In the genomic region with DNA sequence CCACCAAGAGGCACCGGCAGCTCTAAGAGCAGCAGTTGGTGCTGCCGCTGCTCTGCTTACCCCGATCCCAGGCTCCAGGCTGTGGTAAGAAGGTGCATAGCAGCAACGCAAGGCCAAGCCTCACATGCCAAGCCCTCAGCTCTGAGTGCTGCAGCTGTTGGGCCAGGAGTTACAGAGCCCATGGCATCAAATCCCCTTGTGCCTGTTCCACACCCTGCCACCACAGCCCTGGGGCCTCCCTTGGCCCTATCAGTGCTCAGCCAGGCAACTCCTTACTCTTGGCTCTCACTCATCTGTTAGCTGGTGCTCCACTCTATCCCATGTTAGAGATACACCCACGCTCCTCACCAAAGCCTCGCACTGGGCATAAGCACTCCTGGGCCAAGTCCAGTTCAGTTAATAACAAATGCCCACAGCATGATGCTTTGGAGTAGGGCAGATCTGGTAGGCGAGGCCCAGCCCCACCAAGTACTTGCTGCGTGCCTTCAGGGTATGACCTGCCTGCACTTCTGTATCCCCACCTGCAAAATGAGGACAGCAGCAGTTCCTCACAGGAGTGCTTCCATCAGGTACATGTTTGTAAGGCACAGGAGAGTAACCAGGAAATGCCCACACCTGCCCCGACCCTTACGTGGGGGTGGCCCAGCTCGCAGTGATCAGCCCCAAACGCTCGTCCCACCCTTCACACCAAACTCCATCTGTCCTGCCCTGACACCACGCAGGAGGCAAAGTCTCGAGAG, we compare ENCODE assay signal across 17 cellular contexts. TPM values are rescaled to one million over a fixed set of nuclear protein-coding genes. Genes with fewer than 3 reads are reported as not detected.
DNase-seq lines count a peak whose midpoint lies in the region; ATAC-seq and TF ChIP-seq lines count a peak whose summit lies in the region.
"Had no signal": no experiment of that assay in that cellular context is flagged by ENCODE, and none has a peak within 500 bp of the region (broad histone marks: within the 10 kb centered on the region; RNA-seq: fewer than 3 reads in every experiment).

No MANE protein-coding gene starts in this region.

- TF ChIP-seq POLR2A in transverse colon (IDR thresholded peaks at IDR 0.05) = no peak

- ATAC-seq in Right ventricle myocardium inferior (peak; percentile 78), Right ventricle myocardium superior (ENCODE audit: poor library complexity) (peak; percentile 76)
- ATAC-seq: activated naive CD4-positive, alpha-beta T cell treated with anti-CD3 and anti-CD28 coated beads, Interleukin-2, amount 50 U/mL, for 72 hours had no signal

- intact Hi-C loops in Right ventricle myocardium inferior (cut with DNase I) (no loop called here), cardiac septum (cut with DNase I) (no loop called here), Right ventricle myocardium superior (cut with DNase I) (no loop called here), posterior vena cava (cut with DNase I) (no loop called here), transverse colon (cut with DNase I; ENCODE audit: low total_unique reads) (no loop called here)

- peaks cover 8 to 49% (median 17%) of the 10 kb centered on the region in 4 donors for H3K4me1 ChIP-seq in transverse colon

- no peak overlapping the region for H3K4me3 ChIP-seq in transverse colon
- H3K4me3 ChIP-seq: PC-9, SK-N-MC, upper lobe of left lung had no signal

- no peak for TF ChIP-seq CTCF in transverse colon (IDR thresholded peaks at IDR 0.05)

- no peaks in the 10 kb centered on the region for H3K9me3 ChIP-seq in transverse colon
- H3K9me3 ChIP-seq: upper lobe of left lung had no signal

- in situ Hi-C loops in transverse colon (cut with MboI; ENCODE audit: low pct_ligation_motif_present in 1 of 4, low pct_unique_long_range_greater_than_20kb in 1 of 4, low sequenced_read_pairs in 3 of 4) = no loop called here

- 88% methylated on average over 15 of the region's 15 CpGs; no CpG with 5 or more reads in 1 of the 2 donors for WGBS in transverse colon (ENCODE audit: low coverage in 1 of 2), 2 donors

- TF ChIP-seq EP300 in transverse colon (IDR thresholded peaks at IDR 0.05; ENCODE audit: low read depth) = no peak

- no peak for DNase-seq in Right ventricle myocardium inferior (ENCODE audit: missing footprints)
- DNase-seq in cardiac septum (ENCODE audit: low spot score) = no peak
- DNase-seq in Right ventricle myocardium superior = peak; percentile 63
- peak; percentile 51 for DNase-seq in posterior vena cava (ENCODE audit: low spot score)
- DNase-seq in transverse colon = no peak
- no peak for DNase-seq in RKO (ENCODE audit: low spot score)
- DNase-seq in NCI-H146 treated with DMSO at 0.1 percent for 48 hours (lab: John Stamatoyannopoulos, UW; ENCODE audit: unreplicated experiment) = no peak
- no peak for DNase-seq in KG1 (lab: John Stamatoyannopoulos, UW)
- DNase-seq: GOT3; mesenchymal stem cell; NCI-H1092; PC-9; stimulated activated CD4-positive, alpha-beta T cell treated with anti-CD3 and anti-CD28 coated beads, Interleukin-4, amount 100 ng/mL, for 1 hour had no signal

- peak overlapping the region in 3 of 4 donors; percentile 57 to 79 (median 59) for H3K27ac ChIP-seq in transverse colon
- H3K27ac ChIP-seq: C4-2B, PC-9, SK-N-MC had no signal

- no peaks in the 10 kb centered on the region for H3K27me3 ChIP-seq in transverse colon
- H3K27me3 ChIP-seq: upper lobe of left lung had no signal

- peaks cover 0 to 35% (median 16%) of the 10 kb centered on the region in 4 donors for H3K36me3 ChIP-seq in transverse colon

RNA-seq across cellular contexts. Expression of a gene that starts 16.2 kb away (rescaled TPM):
- 76.7 TPM for total RNA-seq in Right ventricle myocardium inferior
- total RNA-seq in cardiac septum = 63.1 TPM
- total RNA-seq in Right ventricle myocardium superior = 74.5 TPM
- 10 to 100 TPM; 52.6 to 65.7 TPM for total RNA-seq in posterior vena cava
- total RNA-seq in transverse colon = 100 to 1,000 TPM; 112 to 329 (median 172) TPM

RNA-seq across cellular contexts. Expression of a gene that starts 23.0 kb away (rescaled TPM):
- total RNA-seq in Right ventricle myocardium inferior (19.8 TPM), cardiac septum (19.2 TPM), Right ventricle myocardium superior (20.6 TPM), posterior vena cava (10 to 100 TPM; 24.2 to 33.6 TPM), transverse colon (10 to 100 TPM; 21.6 to 75.2 (median 47.5) TPM)

RNA-seq across cellular contexts. Expression of a gene that starts 47.2 kb away (rescaled TPM):
- 31.3 TPM for total RNA-seq in Right ventricle myocardium inferior
- 21.6 TPM for total RNA-seq in cardiac septum
- total RNA-seq in Right ventricle myocardium superior = 21.9 TPM
- 10 to 100 TPM; 33.2 to 44.2 TPM for total RNA-seq in posterior vena cava
- 10 to 100 TPM; 31.0 to 63.6 (median 42.0) TPM for total RNA-seq in transverse colon

Comparison
In these comparisons a context has a peak if more than half of its experiments do, and no peak if none do; other contexts are left out.
1. DNase-seq: peak in Right ventricle myocardium superior (single experiment) and posterior vena cava (single experiment); none in Right ventricle myocardium inferior (single experiment), cardiac septum (single experiment), transverse colon (single experiment), RKO (single experiment), NCI-H146 treated with DMSO at 0.1 percent for 48 hours (single experiment) and KG1 (single experiment).